Comparison of ENCODE assay signal across 8 cellular contexts in genomic region chr9:121121582-121122087, GRCh38. TPM values are rescaled to one million over a fixed set of nuclear protein-coding genes. Genes with fewer than 3 reads are reported as not detected.
DNase-seq lines count a peak whose midpoint lies in the region; ATAC-seq and TF ChIP-seq lines count a peak whose summit lies in the region.

No MANE protein-coding gene starts in this region.

- no peaks in the 10 kb centered on the region for H3K9me3 Mint-ChIP-seq in nephron progenitor cell
- H3K9me3 Mint-ChIP-seq in stimulated activated naive CD8-positive, alpha-beta T cell treated with anti-CD3 and anti-CD28 coated beads, Interleukin-15, Interleukin-2, amounts not matched to agents 100 ng/mL and 50 ng/mL, for 24 hours = no peaks in the 10 kb centered on the region

- ATAC-seq in GM21390 (IDR thresholded peaks at IDR 0.05; ENCODE audit: unreplicated experiment) = peak; percentile 99

- DNase-seq in DMS 273 (lab: John Stamatoyannopoulos, UW; ENCODE audit: unreplicated experiment) = peak; percentile 94
- DNase-seq in HUDEP-2 (lab: John Stamatoyannopoulos, UW; ENCODE audit: unreplicated experiment in 76 of 76) = peak in 75 of 76 experiments; percentile 18 to 95 (median 87)
- DNase-seq in RPMI8226 = peak; percentile 96
- DNase-seq in activated T-helper 9 cell treated with anti-CD3 and anti-CD28 coated beads, Interleukin-2, amount 50 U/mL, for 16 hours (ENCODE audit: low read depth) = peak; percentile 93
- peak; percentile 95 for DNase-seq in fibroblast of the aortic adventitia (ENCODE audit: low read depth)
- DNase-seq in nephron progenitor cell = peak; percentile 92

- TF ChIP-seq CTCF in fibroblast of the aortic adventitia (IDR thresholded peaks at IDR 0.05; ENCODE audit: insufficient read depth, low read length) (peak; percentile 61), nephron progenitor cell (IDR thresholded peaks at IDR 0.05) (no peak)

- H3K4me1 Mint-ChIP-seq in nephron progenitor cell = peaks cover 17% of the 10 kb centered on the region
- H3K4me1 Mint-ChIP-seq in stimulated activated naive CD8-positive, alpha-beta T cell treated with anti-CD3 and anti-CD28 coated beads, Interleukin-15, Interleukin-2, amounts not matched to agents 100 ng/mL and 50 ng/mL, for 24 hours (ENCODE audit: low read depth) = peaks cover 59% of the 10 kb centered on the region

- peaks cover 34% of the 10 kb centered on the region for H3K36me3 Mint-ChIP-seq in nephron progenitor cell (ENCODE audit: low read depth)
- H3K36me3 Mint-ChIP-seq in stimulated activated naive CD8-positive, alpha-beta T cell treated with anti-CD3 and anti-CD28 coated beads, Interleukin-15, Interleukin-2, amounts not matched to agents 100 ng/mL and 50 ng/mL, for 24 hours (ENCODE audit: low read depth) = peaks cover 50% of the 10 kb centered on the region

- H3K4me3 Mint-ChIP-seq in nephron progenitor cell = peak overlapping the region; percentile 87
- H3K4me3 Mint-ChIP-seq in stimulated activated naive CD8-positive, alpha-beta T cell treated with anti-CD3 and anti-CD28 coated beads, Interleukin-15, Interleukin-2, amounts not matched to agents 100 ng/mL and 50 ng/mL, for 24 hours = peak overlapping the region; percentile 81

- peak overlapping the region; percentile 67 for H3K4me3 ChIP-seq in fibroblast of the aortic adventitia (ENCODE audit: low read depth, low read length)

- H3K27ac Mint-ChIP-seq in nephron progenitor cell = no peak overlapping the region
- H3K27ac Mint-ChIP-seq in stimulated activated naive CD8-positive, alpha-beta T cell treated with anti-CD3 and anti-CD28 coated beads, Interleukin-15, Interleukin-2, amounts not matched to agents 100 ng/mL and 50 ng/mL, for 24 hours = peak overlapping the region; percentile 87

- peaks cover 2% of the 10 kb centered on the region for H3K27me3 Mint-ChIP-seq in nephron progenitor cell (ENCODE audit: low read depth, poor library complexity)
- H3K27me3 Mint-ChIP-seq in stimulated activated naive CD8-positive, alpha-beta T cell treated with anti-CD3 and anti-CD28 coated beads, Interleukin-15, Interleukin-2, amounts not matched to agents 100 ng/mL and 50 ng/mL, for 24 hours = no peaks in the 10 kb centered on the region

RNA-seq across cellular contexts. Expression of gene CNTRL, which starts 46.9 kb away (rescaled TPM):
- 11.2 and 15.2 TPM in 2 replicates for total RNA-seq in fibroblast of the aortic adventitia (ENCODE audit: low replicate concordance)

Comparison
In these comparisons a context has a peak if more than half of its experiments do, and no peak if none do; other contexts are left out.
1. Peak in every context shown above with its lines: DNase-seq, ATAC-seq and H3K4me3 ChIP-seq.